In the genomic region with DNA sequence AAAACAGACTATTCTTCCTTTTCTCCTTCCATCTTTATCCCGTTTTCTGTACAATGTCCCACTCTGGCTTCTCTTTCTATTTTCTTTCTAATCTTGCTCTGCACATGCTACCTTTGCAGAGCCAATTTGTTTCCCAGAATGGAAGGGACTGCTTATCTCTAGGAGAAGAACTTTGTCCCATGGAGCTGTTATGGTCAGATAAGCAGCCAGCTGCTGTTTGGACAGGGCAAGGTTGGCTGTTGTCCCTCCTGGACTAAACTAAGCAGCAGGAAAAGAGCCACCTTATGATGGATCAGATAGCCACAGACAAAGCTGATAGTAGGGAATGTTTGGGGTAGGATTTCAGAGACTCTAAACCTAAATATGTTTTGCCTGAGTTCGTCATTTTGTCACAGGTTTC, we compare ENCODE assay signal across 1 cellular context.
TF ChIP-seq lines count a peak whose summit lies in the region.

No MANE protein-coding gene starts in this region.

TF ChIP-seq in endothelial cell of umbilical vein, 7 proteins besides CTCF, POLR2A, EP300 and RAD21 (continued from another document):
- TF ChIP-seq FOS (IDR thresholded peaks at IDR 0.05; ENCODE audit: borderline replicate concordance, insufficient read depth, low read length), result no peak
TF ChIP-seq in endothelial cell of umbilical vein: peak in this region for 0.
